17 cellular contexts compared by ENCODE assay signal in genomic region chr17:4690745-4691144, GRCh38. TPM values are rescaled to one million over a fixed set of nuclear protein-coding genes. Genes with fewer than 3 reads are reported as not detected.
"Had no signal": no experiment of that assay in that cellular context is flagged by ENCODE, and none has a peak within 500 bp of the region (broad histone marks: within the 10 kb centered on the region; RNA-seq: fewer than 3 reads in every experiment).

No MANE protein-coding gene starts in this region.

- H3K27me3 ChIP-seq: left lung, neural progenitor cell, right atrium auricular region, testis, vagina had no signal

- ATAC-seq: left lung; naive thymus-derived CD4-positive, alpha-beta T cell had no signal

- H3K27ac ChIP-seq: left lung, neural progenitor cell, prostate gland, right atrium auricular region, vagina had no signal

- H3K27ac Mint-ChIP-seq: activated B cell treated with CpG ODN at 0.5 μM for 24 hours, neural progenitor cell had no signal

- H3K4me1 ChIP-seq: neural progenitor cell, prostate gland, right atrium auricular region, vagina had no signal

- H3K4me3 ChIP-seq: left lung, lung, neural progenitor cell, prostate gland, right atrium auricular region, testis, vagina had no signal

- H3K9me3 ChIP-seq: left lung, prostate gland, right atrium auricular region, testis, vagina had no signal

- H3K9me3 Mint-ChIP-seq: activated B cell treated with CpG ODN at 0.5 μM for 24 hours; naive thymus-derived CD4-positive, alpha-beta T cell had no signal

- DNase-seq: activated B cell treated with CpG ODN at 0.5 μM for 24 hours; activated CD4-positive, alpha-beta T cell treated with anti-CD3 and anti-CD28 coated beads for 4 hours; activated T-cell treated with anti-CD3 and anti-CD28 coated beads, Interleukin-2, amount 50 U/mL, for 1 hour; effector CD4-positive, alpha-beta T cell; erythroblast; foreskin fibroblast; kidney; left lung; naive thymus-derived CD4-positive, alpha-beta T cell; T1000; testis; trophoblast cell had no signal

- H3K27me3 Mint-ChIP-seq: activated B cell treated with CpG ODN at 0.5 μM for 24 hours; naive thymus-derived CD4-positive, alpha-beta T cell had no signal

- H3K36me3 ChIP-seq: prostate gland, right atrium auricular region had no signal

- H3K4me3 Mint-ChIP-seq: activated B cell treated with CpG ODN at 0.5 μM for 24 hours; naive thymus-derived CD4-positive, alpha-beta T cell; neural progenitor cell had no signal

RNA-seq across cellular contexts. Expression of gene ZMYND15, which starts 48.9 kb away (rescaled TPM):
- total RNA-seq: vagina had no signal
- polyA plus RNA-seq: naive thymus-derived CD4-positive, alpha-beta T cell had no signal
